Comparison of ENCODE assay signal across 8 cellular contexts in the genomic region with DNA sequence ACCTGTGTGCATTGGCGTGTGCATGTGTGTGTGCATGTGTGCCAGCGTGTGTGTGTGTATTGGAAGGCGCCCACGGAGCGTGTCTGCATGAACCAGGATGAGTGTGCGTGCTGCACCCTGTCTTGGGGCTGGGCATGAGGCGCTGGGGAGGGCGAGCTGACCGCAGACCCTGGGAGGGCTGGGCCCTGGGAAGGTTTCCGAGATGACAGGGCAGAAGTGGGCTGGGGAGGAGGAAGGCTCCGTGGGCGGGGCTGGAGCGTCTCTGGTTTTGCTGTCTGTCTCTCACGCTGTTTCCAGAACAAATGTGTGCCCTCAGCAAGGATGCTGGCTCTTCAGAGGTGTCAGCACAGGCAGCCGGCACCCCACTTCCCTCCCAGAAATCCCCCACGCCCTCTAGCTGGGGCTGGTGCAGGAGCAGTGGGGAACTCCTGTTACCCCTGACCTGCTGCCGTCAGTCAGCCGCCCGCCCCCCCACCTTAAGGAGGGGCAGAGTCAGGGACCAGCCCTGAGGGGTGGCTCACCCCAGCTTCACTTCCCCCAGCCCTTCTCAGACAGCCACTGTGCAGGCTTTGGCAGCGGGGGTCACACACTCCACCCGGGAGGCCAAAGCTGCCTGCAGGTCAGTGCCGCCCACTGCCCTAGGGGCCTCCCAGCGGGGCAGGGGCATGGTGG. TPM values are rescaled to one million over a fixed set of nuclear protein-coding genes. Genes with fewer than 3 reads are reported as not detected.
DNase-seq lines count a peak whose midpoint lies in the region; ATAC-seq and TF ChIP-seq lines count a peak whose summit lies in the region.

A gene with protein sequence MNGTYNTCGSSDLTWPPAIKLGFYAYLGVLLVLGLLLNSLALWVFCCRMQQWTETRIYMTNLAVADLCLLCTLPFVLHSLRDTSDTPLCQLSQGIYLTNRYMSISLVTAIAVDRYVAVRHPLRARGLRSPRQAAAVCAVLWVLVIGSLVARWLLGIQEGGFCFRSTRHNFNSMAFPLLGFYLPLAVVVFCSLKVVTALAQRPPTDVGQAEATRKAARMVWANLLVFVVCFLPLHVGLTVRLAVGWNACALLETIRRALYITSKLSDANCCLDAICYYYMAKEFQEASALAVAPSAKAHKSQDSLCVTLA (plus strand): TSS at position 531 of the 672 bp plus-strand sequence. CDS start 4,473 bp downstream, outside the sequence.

- peaks cover 3% of the 10 kb centered on the region for H3K4me1 Mint-ChIP-seq in endodermal cell

- H2AK5ac ChIP-seq in IMR-90 (ENCODE audit: low read depth, low read length) = no peak within 1 kb of the TSS

- H4K91ac ChIP-seq in IMR-90 (ENCODE audit: insufficient read depth, low read depth, low read length) = no peak within 1 kb of the TSS

- H3K4me2 ChIP-seq in BLaER1 (peak within 1 kb of the TSS; percentile 86), IMR-90 (ENCODE audit: low read depth, low read length) (no peak within 1 kb of the TSS)

- H3K79me1 ChIP-seq in IMR-90 (ENCODE audit: low read depth in 1 of 2, low read length in 2 of 2) = no peaks in the 10 kb centered on the region

- H3K9me3 ChIP-seq in BLaER1 = no peaks in the 10 kb centered on the region
- H3K9me3 ChIP-seq in IMR-90 (ENCODE audit: control insufficient read depth, insufficient read depth, low read length) = no peaks in the 10 kb centered on the region
- H3K9me3 ChIP-seq in endodermal cell (ENCODE audit: control insufficient read depth, low read length) = no peaks in the 10 kb centered on the region

- intact Hi-C loops in IMR-90 (cut with micrococcal nuclease) (no loop called here), sciatic nerve (cut with DNase I) (no loop called here)

- no peak for TF ChIP-seq POLR2A in IMR-90 (IDR thresholded peaks at IDR 0.05; ENCODE audit: low read depth, low read length)

- POLR2A ChIA-PET in IMR-90 (lab: Charles Lee; ENCODE audit: unreplicated experiment) = no interaction called here

- no peak for TF ChIP-seq RAD21 in IMR-90 (IDR thresholded peaks at IDR 0.05; ENCODE audit: low read length)

- H4K5ac ChIP-seq in IMR-90 (ENCODE audit: low read depth, low read length) = no peak within 1 kb of the TSS

- peaks cover 81% of the 10 kb centered on the region for H3K4me1 ChIP-seq in BLaER1
- peaks cover 2% of the 10 kb centered on the region; the same call in 1 of the 2 replicates for H3K4me1 ChIP-seq in IMR-90 (ENCODE audit: control insufficient read depth, insufficient read depth, low read length)
- no peaks in the 10 kb centered on the region for H3K4me1 ChIP-seq in endodermal cell (ENCODE audit: control insufficient read depth, insufficient read depth, low read length)

- DNase-seq in IMR-90 (peak; percentile 43), endodermal cell (peak; percentile 56), sciatic nerve (ENCODE audit: low spot score) (peak; percentile 64), NCI-H345 (lab: John Stamatoyannopoulos, UW) (no peak), RKO (ENCODE audit: low spot score) (no peak)
- peak; percentile 83 to 89 for DNase-seq in activated CD4-positive, alpha-beta T cell treated with anti-CD3 and anti-CD28 coated beads, Interleukin-2, amount 50 U/mL, for 48 hours

- peak within 1 kb of the TSS; percentile 44 for H2AFZ ChIP-seq in IMR-90 (replicated peaks; ENCODE audit: low read length, poor library complexity)

- H4K20me1 ChIP-seq in BLaER1 (peaks cover 8% of the 10 kb centered on the region; the same call in 1 of the 2 replicates), IMR-90 (ENCODE audit: insufficient read depth, low read length) (no peaks in the 10 kb centered on the region)

- CTCF ChIA-PET in IMR-90 (lab: Yijun Ruan, JAX) = no interaction called here

- no peak within 1 kb of the TSS for H3K56ac ChIP-seq in IMR-90 (ENCODE audit: extremely low read depth, insufficient read depth, low read length)

- H3K4me3 Mint-ChIP-seq in endodermal cell = no peak within 1 kb of the TSS

- no peak within 1 kb of the TSS for H2BK120ac ChIP-seq in IMR-90 (ENCODE audit: low read depth, low read length)

- TF ChIP-seq CTCF in IMR-90 (conservative IDR thresholded peaks at IDR 0.05; ENCODE audit: low read depth, low read length) (no peak), endodermal cell (conservative IDR thresholded peaks at IDR 0.05) (no peak)

- 48% methylated on average over 10 of the region's 23 CpGs; no CpG with 5 or more reads in 1 of the 2 experiments for WGBS in IMR-90 (ENCODE audit: extremely low coverage in 2 of 2, insufficient read length in 1 of 2), 2 experiments
- 67 to 79% methylated on average over 11 to 23 of the region's 23 CpGs for WGBS in endodermal cell (ENCODE audit: insufficient coverage in 1 of 2, insufficient read length in 1 of 2), 2 experiments

- no peak within 1 kb of the TSS for H3K4ac ChIP-seq in IMR-90 (ENCODE audit: low read depth, low read length)

- H2BK5ac ChIP-seq in IMR-90 (ENCODE audit: low read depth, low read length, poor library complexity, severe bottlenecking) = no peak within 1 kb of the TSS

- no peak within 1 kb of the TSS for H3K14ac ChIP-seq in IMR-90 (replicated peaks; ENCODE audit: low read depth, low read length)

- in situ Hi-C loops in IMR-90 (cut with MboI; ENCODE audit: low sequenced_read_pairs) = no loop called here

- H3K27me3 ChIP-seq in BLaER1 (no peaks in the 10 kb centered on the region), IMR-90 (ENCODE audit: control insufficient read depth, insufficient read depth, low read length) (peaks cover 10% of the 10 kb centered on the region; the same call in 1 of the 2 replicates), endodermal cell (ENCODE audit: control insufficient read depth, insufficient read depth, low read length, poor library complexity, severe bottlenecking) (no peaks in the 10 kb centered on the region)

- H3K18ac ChIP-seq in IMR-90 (ENCODE audit: low read depth, low read length) = no peak within 1 kb of the TSS

- no peak within 1 kb of the TSS for H2AK9ac ChIP-seq in IMR-90 (replicated peaks; ENCODE audit: low read depth, low read length, poor library complexity)

- H3K36me3 ChIP-seq in BLaER1 (peaks cover under 1% of the 10 kb centered on the region; the same call in 1 of the 2 replicates), IMR-90 (ENCODE audit: control insufficient read depth, insufficient read depth, low read length) (no peaks in the 10 kb centered on the region), endodermal cell (ENCODE audit: control insufficient read depth, insufficient read depth, low read length) (no peaks in the 10 kb centered on the region)

- no peaks in the 10 kb centered on the region for H3K9me1 ChIP-seq in IMR-90 (ENCODE audit: insufficient read depth, low read length)

- no peaks in the 10 kb centered on the region for H3K9me3 Mint-ChIP-seq in endodermal cell

- dilution Hi-C loops in IMR-90 (cut with HindIII; ENCODE audit: low sequenced_read_pairs, unreplicated experiment) = no loop called here

- H2BK20ac ChIP-seq in IMR-90 (ENCODE audit: low read depth, low read length) = no peak within 1 kb of the TSS

- H3K27me3 Mint-ChIP-seq in endodermal cell (ENCODE audit: insufficient read depth) = no peaks in the 10 kb centered on the region

- H3K23ac ChIP-seq in IMR-90 (ENCODE audit: low read depth, low read length) = no peak within 1 kb of the TSS

- H3K27ac Mint-ChIP-seq in endodermal cell = no peak within 1 kb of the TSS

- peak within 1 kb of the TSS; percentile 81 for H3K27ac ChIP-seq in BLaER1
- no peak within 1 kb of the TSS for H3K27ac ChIP-seq in IMR-90 (ENCODE audit: insufficient read depth, low read length)
- H3K27ac ChIP-seq in endodermal cell (ENCODE audit: low read depth, low read length) = no peak within 1 kb of the TSS

- H3K9ac ChIP-seq in BLaER1 (0 out of 2 replicates have a peak within 1 kb of the TSS, but pooled peaks have one; percentile 39), IMR-90 (ENCODE audit: low read depth, low read length) (no peak within 1 kb of the TSS), endodermal cell (ENCODE audit: extremely low read depth, low read length, poor library complexity, severe bottlenecking) (no peak within 1 kb of the TSS)

- no TSS peak for BruUV-seq in IMR-90 (replicated peaks; lab: Mats Ljungman, UMichigan)

- H3K36me3 Mint-ChIP-seq in endodermal cell (ENCODE audit: low read depth) = no peaks in the 10 kb centered on the region

- H3K4me3 ChIP-seq in BLaER1 = no peak within 1 kb of the TSS
- H3K4me3 ChIP-seq in IMR-90 (ENCODE audit: insufficient read depth, low read depth, low read length) = no peak within 1 kb of the TSS
- H3K4me3 ChIP-seq in endodermal cell (ENCODE audit: low read length) = no peak within 1 kb of the TSS

- no peak within 1 kb of the TSS for H4K8ac ChIP-seq in IMR-90 (ENCODE audit: low read depth in 2 of 2, low read length in 2 of 2)

- H2BK15ac ChIP-seq in IMR-90 (ENCODE audit: low read depth, low read length) = no peak within 1 kb of the TSS

- ATAC-seq in IMR-90 (ENCODE audit: low read depth) (peak; percentile 42), sciatic nerve (peak; percentile 40), HG02798 (IDR thresholded peaks at IDR 0.05; ENCODE audit: poor library complexity, unreplicated experiment) (no peak)

TF ChIP-seq in IMR-90, 13 proteins besides CTCF, POLR2A, EP300 and RAD21:
- no peak for TF ChIP-seq SMC3 (IDR thresholded peaks at IDR 0.05; ENCODE audit: low read depth, low read length)
- 0 out of 2 replicates have a peak, but pooled peaks have one; percentile 19 for TF ChIP-seq MAZ (IDR thresholded peaks at IDR 0.05; ENCODE audit: borderline replicate concordance, low read depth, low read length)

RNA-seq across cellular contexts. Expression of the gene that starts here (rescaled TPM):
- total RNA-seq in IMR-90 (2012; rRNA removed) (0.28 TPM in 1 of 2 replicates, not detected in the other), endodermal cell (under 1 TPM; 0.55 to 0.71 TPM), sciatic nerve (3.2 TPM)
- polyA plus RNA-seq in IMR-90 (2012; rRNA removed) = 0.31 and 0.42 TPM in 2 replicates
- polyA plus RNA-seq in IMR-90 (2012; cell fraction: cytosol; rRNA removed) = 0.08 and 0.20 TPM in 2 replicates
- polyA plus RNA-seq in IMR-90 (2012; cell fraction: nucleus; rRNA removed; ENCODE audit: low replicate concordance) = 1.8 and 5.2 TPM in 2 replicates
- polyA plus RNA-seq in endodermal cell (2013, experiment 1 of 2) = 0.82 TPM
- polyA plus RNA-seq in endodermal cell (2013, experiment 2 of 2) = 0.75 TPM

Comparison
In these comparisons a context has a peak if more than half of its experiments do, and no peak if none do; other contexts are left out.
1. Peak in DNase-seq in endodermal cell; RNA of the gene not detected or under 1 TPM.
2. DNase-seq: peak in IMR-90 (single experiment), activated CD4-positive, alpha-beta T cell treated with anti-CD3 and anti-CD28 coated beads, Interleukin-2, amount 50 U/mL, for 48 hours (2 of 2) and sciatic nerve (single experiment); none in NCI-H345 (single experiment) and RKO (single experiment).